In genomic region chr20:56429941-56430340, GRCh38 we compare ENCODE assay signal across 12 cellular contexts. TPM values are rescaled to one million over a fixed set of nuclear protein-coding genes. Genes with fewer than 3 reads are reported as not detected.
A peak's percentile ranks its signal among the peaks of the same experiment; 100 is the strongest.
DNase-seq lines count a peak whose midpoint lies in the region; ATAC-seq and TF ChIP-seq lines count a peak whose summit lies in the region.
"Had no signal": no experiment of that assay in that cellular context is flagged by ENCODE, and none has a peak within 500 bp of the region (broad histone marks: within the 10 kb centered on the region; RNA-seq: fewer than 3 reads in every experiment).

No MANE protein-coding gene starts in this region.

- H3K9ac ChIP-seq in DND-41 (ENCODE audit: low read depth, low read length), result no peak overlapping the region

- peak overlapping the region; percentile 67 for H3K4me3 Mint-ChIP-seq in activated CD4-positive, alpha-beta memory T cell treated with anti-CD3 and anti-CD28 coated beads, Interleukin-2, amount 10 ng/mL, durations not matched to agents 7 days and 5 days

- in situ Hi-C loops in GM13977 (cut with MboI; ENCODE audit: low pct_unique_long_range_greater_than_20kb, low sequenced_read_pairs, unreplicated experiment), result no loop called here

- DNase-seq in DND-41 (no peak), lower lobe of right lung (no peak), superior temporal gyrus (ENCODE audit: extremely low spot score) (no peak), GM19238 (ENCODE audit: insufficient read length, low spot score) (no peak), SIG-M5 (lab: John Stamatoyannopoulos, UW) (no peak), GM13977 (ENCODE audit: low spot score) (no peak)
- DNase-seq in activated CD4-positive, alpha-beta memory T cell treated with anti-CD3 and anti-CD28 coated beads, Interleukin-2, amount 10 ng/mL, durations not matched to agents 7 days and 5 days, result no peak
- DNase-seq: hypothalamus; NCI-H2029 treated with DMSO at 0.1 percent for 48 hours; NK-92 treated with Interleukin-12 subunit alpha and Interleukin-12 subunit beta, amount 100 ng/mL, for 24 hours had no signal

- peak overlapping the region; percentile 77 for H2AFZ ChIP-seq in ACC112 (ENCODE audit: low read length, unreplicated experiment)
- H2AFZ ChIP-seq in DND-41 (ENCODE audit: low read depth, low read length), result peak overlapping the region; percentile 62; the same call in 1 of the 2 replicates

- no peak overlapping the region for H3K27ac ChIP-seq in ACC112 (ENCODE audit: low read depth, low read length)
- H3K27ac ChIP-seq in DND-41 (ENCODE audit: low read length), result no peak overlapping the region
- peak overlapping the region; percentile 47 for H3K27ac ChIP-seq in lower lobe of right lung
- H3K27ac ChIP-seq: C4-2B had no signal

- H3K36me3 ChIP-seq in ACC112 (ENCODE audit: insufficient read depth, low read length), result no peaks in the 10 kb centered on the region
- no peaks in the 10 kb centered on the region for H3K36me3 ChIP-seq in DND-41 (ENCODE audit: insufficient read depth, low read length)
- peaks cover 4% of the 10 kb centered on the region for H3K36me3 ChIP-seq in lower lobe of right lung

- intact Hi-C loops in lower lobe of right lung (cut with DNase I), result no loop called here

- H3K9me3 Mint-ChIP-seq in activated CD4-positive, alpha-beta memory T cell treated with anti-CD3 and anti-CD28 coated beads, Interleukin-2, amount 10 ng/mL, durations not matched to agents 7 days and 5 days, result peaks cover 3% of the 10 kb centered on the region

- no peak for TF ChIP-seq CTCF in DND-41 (IDR thresholded peaks at IDR 0.05; ENCODE audit: borderline replicate concordance, extremely low read depth, low read length, poor library complexity, severe bottlenecking)
- TF ChIP-seq CTCF in lower lobe of right lung (IDR thresholded peaks at IDR 0.05), result no peak
- TF ChIP-seq CTCF in GM13977 (IDR thresholded peaks at IDR 0.05; ENCODE audit: extremely low read depth, insufficient read depth, missing control alignments), result no peak

- CTCF ChIA-PET in activated CD4-positive, alpha-beta memory T cell treated with anti-CD3 and anti-CD28 coated beads, Interleukin-2, amount 10 ng/mL, durations not matched to agents 7 days and 5 days (lab: Charles Lee), result no interaction called here

- POLR2A ChIA-PET in activated CD4-positive, alpha-beta memory T cell treated with anti-CD3 and anti-CD28 coated beads, Interleukin-2, amount 10 ng/mL, durations not matched to agents 7 days and 5 days (lab: Charles Lee), result interaction anchor here (1.0 to 2.9 kb wide), 4 partner anchors 11 to 39 kb away, joined by 3 to 16 read pairs (median 4); partner anchors contain the start of gene CASS4

- H3K27me3 Mint-ChIP-seq in activated CD4-positive, alpha-beta memory T cell treated with anti-CD3 and anti-CD28 coated beads, Interleukin-2, amount 10 ng/mL, durations not matched to agents 7 days and 5 days, result no peaks in the 10 kb centered on the region

- ATAC-seq in DND-41 (ENCODE audit: insufficient read depth, low read depth), result no peak
- no peak for ATAC-seq in lower lobe of right lung

- H3K4me3 ChIP-seq in ACC112 (ENCODE audit: low read depth, low read length) (peak overlapping the region; percentile 48; the same call in 1 of the 2 replicates), DND-41 (ENCODE audit: low read depth in 1 of 2, low read length in 2 of 2) (no peak overlapping the region), lower lobe of right lung (no peak overlapping the region)

- H3K4me1 ChIP-seq in ACC112 (ENCODE audit: control insufficient read depth, insufficient read depth, low read length, unreplicated experiment) (peaks cover 15% of the 10 kb centered on the region), DND-41 (ENCODE audit: insufficient read depth, low read length) (peaks cover 7% of the 10 kb centered on the region), lower lobe of right lung (peaks cover 62% of the 10 kb centered on the region)

- no peak overlapping the region for H3K4me2 ChIP-seq in DND-41 (ENCODE audit: insufficient read depth, low read length)

- H3K79me2 ChIP-seq in ACC112 (ENCODE audit: control insufficient read depth, insufficient read depth, low read length, unreplicated experiment) (no peaks in the 10 kb centered on the region), DND-41 (ENCODE audit: insufficient read depth, low read length) (no peaks in the 10 kb centered on the region)

- H3K36me3 Mint-ChIP-seq in activated CD4-positive, alpha-beta memory T cell treated with anti-CD3 and anti-CD28 coated beads, Interleukin-2, amount 10 ng/mL, durations not matched to agents 7 days and 5 days (ENCODE audit: low read depth), result peaks cover 47% of the 10 kb centered on the region

- peaks cover 59% of the 10 kb centered on the region for H3K4me1 Mint-ChIP-seq in activated CD4-positive, alpha-beta memory T cell treated with anti-CD3 and anti-CD28 coated beads, Interleukin-2, amount 10 ng/mL, durations not matched to agents 7 days and 5 days

- no peaks in the 10 kb centered on the region for H4K20me1 ChIP-seq in DND-41 (ENCODE audit: insufficient read depth, low read length)

- H3K27ac Mint-ChIP-seq in activated CD4-positive, alpha-beta memory T cell treated with anti-CD3 and anti-CD28 coated beads, Interleukin-2, amount 10 ng/mL, durations not matched to agents 7 days and 5 days, result peak overlapping the region; percentile 79

- no peaks in the 10 kb centered on the region for H3K9me3 ChIP-seq in DND-41 (ENCODE audit: insufficient read depth, low read length, severe bottlenecking)
- no peaks in the 10 kb centered on the region for H3K9me3 ChIP-seq in lower lobe of right lung

- H3K27me3 ChIP-seq in ACC112 (ENCODE audit: insufficient read depth, low read length) (no peaks in the 10 kb centered on the region), DND-41 (ENCODE audit: insufficient read depth, low read length, poor library complexity) (no peaks in the 10 kb centered on the region), lower lobe of right lung (ENCODE audit: low read depth) (no peaks in the 10 kb centered on the region)

RNA-seq across cellular contexts. Expression of gene CASS4, which starts 17.9 kb away (rescaled TPM):
- total RNA-seq in activated CD4-positive, alpha-beta memory T cell treated with anti-CD3 and anti-CD28 coated beads, Interleukin-2, amount 10 ng/mL, durations not matched to agents 7 days and 5 days, result 10 to 100 TPM; 13.2 TPM
- 23.9 TPM for total RNA-seq in lower lobe of right lung

RNA-seq across cellular contexts. Expression of gene CSTF1, which starts 37.5 kb away (rescaled TPM):
- 10 to 100 TPM; 61.5 to 64.9 TPM for total RNA-seq in activated CD4-positive, alpha-beta memory T cell treated with anti-CD3 and anti-CD28 coated beads, Interleukin-2, amount 10 ng/mL, durations not matched to agents 7 days and 5 days
- total RNA-seq in lower lobe of right lung, result 24.4 TPM

RNA-seq across cellular contexts. Expression of gene AURKA, which starts 37.9 kb away (rescaled TPM):
- 10 to 100 TPM; 91.9 to 95.4 TPM for total RNA-seq in activated CD4-positive, alpha-beta memory T cell treated with anti-CD3 and anti-CD28 coated beads, Interleukin-2, amount 10 ng/mL, durations not matched to agents 7 days and 5 days
- 2.5 TPM for total RNA-seq in lower lobe of right lung

RNA-seq across cellular contexts. Expression of gene RTF2, which starts 38.5 kb away (rescaled TPM):
- 100 to 1,000 TPM; 121 TPM for total RNA-seq in activated CD4-positive, alpha-beta memory T cell treated with anti-CD3 and anti-CD28 coated beads, Interleukin-2, amount 10 ng/mL, durations not matched to agents 7 days and 5 days
- total RNA-seq in lower lobe of right lung, result 68.6 TPM

Comparison
In these comparisons a context has a peak if more than half of its experiments do, and no peak if none do; other contexts are left out.
1. RNA of gene AURKA, which starts 37.9 kb away (total RNA-seq): 91.9 to 95.4 TPM in activated CD4-positive, alpha-beta memory T cell treated with anti-CD3 and anti-CD28 coated beads, Interleukin-2, amount 10 ng/mL, durations not matched to agents 7 days and 5 days; 2.5 TPM in lower lobe of right lung (single experiment); every median in the first group is over 10 times any median in the second.